In genomic region chr19:9621156-9622037, GRCh38 we compare ENCODE assay signal across 8 cellular contexts. TPM values are rescaled to one million over a fixed set of nuclear protein-coding genes. Genes with fewer than 3 reads are reported as not detected.
DNase-seq lines count a peak whose midpoint lies in the region; ATAC-seq and TF ChIP-seq lines count a peak whose summit lies in the region.

TSS of gene ZNF561 (minus strand) at chr19:9621232. CDS start at chr19:9619456, 1,776 bp downstream.

- H3K36me3 ChIP-seq in ACC112 (ENCODE audit: insufficient read depth, low read length): peaks cover 9% of the 10 kb centered on the region

- H3K4me1 Mint-ChIP-seq in activated CD4-positive, alpha-beta T cell treated with anti-CD3 and anti-CD28 coated beads for 36 hours: peaks cover 23% of the 10 kb centered on the region

- no peak for TF ChIP-seq CTCF in choroid plexus epithelial cell (conservative IDR thresholded peaks at IDR 0.05; ENCODE audit: low read depth, low read length)

- POLR2A ChIA-PET in activated CD4-positive, alpha-beta T cell treated with anti-CD3 and anti-CD28 coated beads for 36 hours (lab: Charles Lee): no interaction called here

- H3K27ac Mint-ChIP-seq in activated CD4-positive, alpha-beta T cell treated with anti-CD3 and anti-CD28 coated beads for 36 hours: peak within 1 kb of the TSS; percentile 96

- no peaks in the 10 kb centered on the region for H3K27me3 Mint-ChIP-seq in activated CD4-positive, alpha-beta T cell treated with anti-CD3 and anti-CD28 coated beads for 36 hours

- no peaks in the 10 kb centered on the region for H3K9me3 Mint-ChIP-seq in activated CD4-positive, alpha-beta T cell treated with anti-CD3 and anti-CD28 coated beads for 36 hours (ENCODE audit: low read depth)

- peak within 1 kb of the TSS; percentile 79 for H2AFZ ChIP-seq in ACC112 (ENCODE audit: low read length, unreplicated experiment)

- H3K4me3 ChIP-seq in ACC112 (ENCODE audit: low read depth, low read length) (peak within 1 kb of the TSS; percentile 91), choroid plexus epithelial cell (ENCODE audit: low read depth, low read length) (peak within 1 kb of the TSS; percentile 98)

- DNase-seq in NCI-H510A (lab: John Stamatoyannopoulos, UW) (peak; percentile 81), choroid plexus epithelial cell (ENCODE audit: low read depth) (peak; percentile 92), kidney tubule cell (ENCODE audit: low spot score) (peak; percentile 89)
- peak; percentile 93 for DNase-seq in activated CD4-positive, alpha-beta T cell treated with anti-CD3 and anti-CD28 coated beads for 36 hours
- peak; percentile 67 to 68 for DNase-seq in stimulated activated CD4-positive, alpha-beta T cell treated with anti-CD3 and anti-CD28 coated beads, Interleukin-1b, Interleukin-23, amount 100 ng/mL, for 1 hour (ENCODE audit: low read depth in 2 of 2)

- H3K4me3 Mint-ChIP-seq in activated CD4-positive, alpha-beta T cell treated with anti-CD3 and anti-CD28 coated beads for 36 hours: peak within 1 kb of the TSS; percentile 89

- H3K27me3 ChIP-seq in ACC112 (ENCODE audit: insufficient read depth, low read length): no peaks in the 10 kb centered on the region

- intact Hi-C loops in activated CD4-positive, alpha-beta T cell treated with anti-CD3 and anti-CD28 coated beads for 36 hours (cut with DNase I, micrococcal nuclease): loop anchor here (1.0 to 5.0 kb wide), 18 partner anchors 24 to 789 kb away; partner anchors contain the start of genes ZNF562 (in 2 of the 2), ZNF846 (in 2 of the 2), FBXL12 (in 1 of the 2) and MBD3L1 (in 1 of the 2)

- ATAC-seq in HG03354 (IDR thresholded peaks at IDR 0.05; ENCODE audit: poor library complexity, severe bottlenecking, unreplicated experiment): peak; percentile 88
- ATAC-seq in activated CD4-positive, alpha-beta T cell treated with anti-CD3 and anti-CD28 coated beads for 36 hours: peak; percentile 89

- CTCF ChIA-PET in activated CD4-positive, alpha-beta T cell treated with anti-CD3 and anti-CD28 coated beads for 36 hours (lab: Charles Lee): interaction anchor here (0.7 to 1.9 kb wide), 2 partner anchors 175 to 480 kb away, joined by 3 to 10 read pairs; no protein-coding TSS in a partner anchor

- peaks cover 32% of the 10 kb centered on the region for H3K36me3 Mint-ChIP-seq in activated CD4-positive, alpha-beta T cell treated with anti-CD3 and anti-CD28 coated beads for 36 hours (ENCODE audit: low read depth)

- peak; percentile 71 for TF ChIP-seq POLR2A in GM18951 (IDR thresholded peaks at IDR 0.05; ENCODE audit: extremely low read depth, insufficient read depth, insufficient read length)

- H3K27ac ChIP-seq in ACC112 (ENCODE audit: low read depth, low read length): peak within 1 kb of the TSS; percentile 64

- in situ Hi-C loops in GM18951 (cut with MboI; ENCODE audit: low sequenced_read_pairs, unreplicated experiment): no loop called here

- H3K4me1 ChIP-seq in ACC112 (ENCODE audit: control insufficient read depth, insufficient read depth, low read length, unreplicated experiment): peaks cover 2% of the 10 kb centered on the region

- peaks cover 12% of the 10 kb centered on the region for H3K79me2 ChIP-seq in ACC112 (ENCODE audit: control insufficient read depth, insufficient read depth, low read length, unreplicated experiment)

RNA-seq across cellular contexts. Expression of gene ZNF561, which starts in this region (rescaled TPM):
- 10 to 100 TPM; 19.1 to 22.7 TPM for total RNA-seq in activated CD4-positive, alpha-beta T cell treated with anti-CD3 and anti-CD28 coated beads for 36 hours

Comparison
In these comparisons a context has a peak if more than half of its experiments do, and no peak if none do; other contexts are left out.
1. Peak in every context shown above with its lines: DNase-seq, ATAC-seq, H3K4me3 ChIP-seq and H3K27ac ChIP-seq.